8 cellular contexts compared by ENCODE assay signal in the genomic region with DNA sequence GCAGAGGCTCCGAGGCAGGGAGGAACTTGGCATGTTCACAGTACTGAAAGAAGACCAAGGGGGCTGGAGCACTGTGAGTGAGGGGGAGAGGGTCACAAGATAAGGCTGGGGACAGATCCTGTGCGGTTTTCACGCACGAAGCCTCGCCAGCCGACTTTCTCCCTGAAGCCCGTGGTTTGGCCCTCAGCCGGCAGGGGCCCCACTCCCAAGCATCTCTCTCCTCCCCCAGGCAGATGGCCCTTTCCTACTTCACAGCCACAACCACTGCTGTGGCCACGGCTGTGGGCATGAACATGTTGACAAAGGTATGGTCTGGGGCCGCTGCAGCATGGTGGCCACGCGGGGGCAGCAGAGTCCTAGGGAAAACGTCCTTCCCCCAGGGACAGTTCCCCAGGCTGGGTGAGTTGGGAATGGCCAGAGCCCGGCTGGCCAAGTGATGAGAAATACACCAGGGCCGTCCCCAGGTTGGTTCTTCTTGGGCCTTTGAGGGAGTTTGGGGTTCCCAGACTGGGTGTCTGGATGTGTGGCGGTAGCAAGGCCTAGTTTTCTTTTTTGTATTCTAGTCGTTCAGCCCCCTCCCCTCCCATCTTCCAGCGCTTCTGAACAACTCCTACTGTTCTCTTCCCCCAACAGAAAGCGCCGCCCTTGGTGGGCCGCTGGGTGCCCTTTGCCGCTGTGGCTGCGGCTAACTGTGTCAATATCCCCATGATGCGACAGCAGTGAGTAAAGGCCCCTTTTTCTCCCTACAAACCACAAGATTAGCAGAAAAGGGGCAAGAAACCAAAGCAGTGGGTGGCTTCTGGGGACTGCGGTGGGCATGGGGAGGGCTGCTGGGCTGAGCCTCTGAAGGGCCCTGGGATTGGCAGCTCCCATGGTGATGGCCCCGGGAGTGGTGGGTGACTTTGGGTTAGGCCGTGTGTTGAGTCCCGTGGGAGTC. TPM values are rescaled to one million over a fixed set of nuclear protein-coding genes. Genes with fewer than 3 reads are reported as not detected.
DNase-seq lines count a peak whose midpoint lies in the region; ATAC-seq and TF ChIP-seq lines count a peak whose summit lies in the region.

No MANE protein-coding gene starts in this region.

- WGBS in transverse colon (ENCODE audit: low coverage in 1 of 2), 2 donors = 58 to 80% methylated on average over 5 to 28 of the region's 28 CpGs

- TF ChIP-seq CTCF in CD4-positive, alpha-beta T cell (IDR thresholded peaks at IDR 0.05) = peak; percentile 69
- TF ChIP-seq CTCF in PC-9 (conservative IDR thresholded peaks at IDR 0.05) (peak; percentile 74), fibroblast of villous mesenchyme (IDR thresholded peaks at IDR 0.05; ENCODE audit: insufficient read depth, low read depth, low read length) (peak; percentile 88), neural progenitor cell (IDR thresholded peaks at IDR 0.05) (peak; percentile 90), transverse colon (IDR thresholded peaks at IDR 0.05) (peak; percentile 84 to 91 (median 90))

- no peak overlapping the region for H2AFZ ChIP-seq in PC-9
- H2AFZ ChIP-seq in neural progenitor cell (replicated peaks) = no peak overlapping the region

- DNase-seq in CD4-positive, alpha-beta T cell = peak; percentile 26 to 66 (median 39)
- DNase-seq in HAP-1 (ENCODE audit: low spot score in 2 of 2) = peak; percentile 53 to 91
- DNase-seq in PC-9 = peak in 1 of 2 experiments; percentile 71
- peak; percentile 15 to 23 for DNase-seq in activated T-helper 1 cell treated with anti-CD3 and anti-CD28 coated beads, Interleukin-2, amount 50 U/mL, for 16 hours (ENCODE audit: low read depth in 1 of 2, low spot score in 1 of 2)
- peak; percentile 81 for DNase-seq in fibroblast of villous mesenchyme (ENCODE audit: low read depth)
- peak; percentile 89 for DNase-seq in neural progenitor cell (ENCODE audit: low spot score)
- DNase-seq in transverse colon = peak; percentile 88

- H3K4me1 ChIP-seq in HAP-1 (no peaks in the 10 kb centered on the region), PC-9 (replicated peaks; ENCODE audit: insufficient read depth) (no peaks in the 10 kb centered on the region), neural progenitor cell (no peaks in the 10 kb centered on the region), transverse colon (peaks cover 0 to 3% (median 0%) of the 10 kb centered on the region in 4 donors)

- intact Hi-C loops in CD4-positive, alpha-beta T cell (cut with DNase I, micrococcal nuclease) = loop anchor here in 1 of 2 experiments (2.0 to 10.0 kb wide), 2 partner anchors 171 to 345 kb away; no protein-coding TSS in a partner anchor
- intact Hi-C loops in PC-9 (cut with micrococcal nuclease; ENCODE audit: unreplicated experiment) = loop anchor here (1.0 to 10.0 kb wide), 5 partner anchors 52 to 340 kb away; partner anchors contain the start of genes CNNM2 and CYP17A1
- intact Hi-C loops in transverse colon (cut with DNase I; ENCODE audit: low total_unique reads) = loop anchor here (2.0 to 10.0 kb wide), 2 partner anchors 105 to 171 kb away; partner anchors contain the start of gene CYP17A1

- TF ChIP-seq EP300 in transverse colon (IDR thresholded peaks at IDR 0.05; ENCODE audit: low read depth) = no peak

- ATAC-seq in CD4-positive, alpha-beta T cell (ENCODE audit: poor library complexity) = peak; percentile 57
- ATAC-seq in HG03175 (IDR thresholded peaks at IDR 0.05; ENCODE audit: unreplicated experiment) = no peak

- CTCF ChIA-PET in CD4-positive, alpha-beta T cell (lab: Charles Lee) = no interaction called here
- CTCF ChIA-PET in PC-9 (lab: Charles Lee) = no interaction called here

- H3K9me3 ChIP-seq in CD4-positive, alpha-beta T cell (ENCODE audit: control insufficient read depth, low read length) = no peaks in the 10 kb centered on the region
- H3K9me3 ChIP-seq in HAP-1 (no peaks in the 10 kb centered on the region), PC-9 (ENCODE audit: insufficient read depth, low read depth) (no peaks in the 10 kb centered on the region), neural progenitor cell (ENCODE audit: low read depth) (no peaks in the 10 kb centered on the region), transverse colon (no peaks in the 10 kb centered on the region)

- H3K9me3 Mint-ChIP-seq in CD4-positive, alpha-beta T cell = no peaks in the 10 kb centered on the region
- H3K9me3 Mint-ChIP-seq in neural progenitor cell = no peaks in the 10 kb centered on the region

- no peaks in the 10 kb centered on the region for H3K27me3 ChIP-seq in CD4-positive, alpha-beta T cell (ENCODE audit: control insufficient read depth, insufficient read depth, low read length)
- H3K27me3 ChIP-seq in HAP-1 (ENCODE audit: low read depth) (no peaks in the 10 kb centered on the region), PC-9 (ENCODE audit: insufficient read depth, low read depth) (no peaks in the 10 kb centered on the region), neural progenitor cell (no peaks in the 10 kb centered on the region), transverse colon (no peaks in the 10 kb centered on the region)

- H3K36me3 Mint-ChIP-seq in CD4-positive, alpha-beta T cell (ENCODE audit: low read depth) = peaks cover 68% of the 10 kb centered on the region
- H3K36me3 Mint-ChIP-seq in neural progenitor cell = peaks cover 16% of the 10 kb centered on the region

- in situ Hi-C loops in HAP-1 (cut with MboI; ENCODE audit: low sequenced_read_pairs) = no loop called here
- in situ Hi-C loops in transverse colon (cut with MboI; ENCODE audit: low pct_ligation_motif_present in 1 of 4, low pct_unique_long_range_greater_than_20kb in 1 of 4, low sequenced_read_pairs in 3 of 4) = loop anchor here (10.0 to 25.0 kb wide), 3 partner anchors 165 to 333 kb away; no protein-coding TSS in a partner anchor

- H3K9me2 ChIP-seq in PC-9 (ENCODE audit: insufficient read depth) = no peaks in the 10 kb centered on the region

- H3F3A ChIP-seq in PC-9 (ENCODE audit: insufficient read depth, low read depth) (no peaks in the 10 kb centered on the region), neural progenitor cell (ENCODE audit: low read depth) (peaks cover 13% of the 10 kb centered on the region)

- no peak for TF ChIP-seq POLR2A in transverse colon (IDR thresholded peaks at IDR 0.05)

- no peak overlapping the region for H3K27ac Mint-ChIP-seq in CD4-positive, alpha-beta T cell
- no peak overlapping the region for H3K27ac Mint-ChIP-seq in neural progenitor cell

- BruUV-seq in PC-9 (replicated peaks; lab: Mats Ljungman, UMichigan) = no TSS peak

- no peak overlapping the region for H3K4me2 ChIP-seq in PC-9
- H3K4me2 ChIP-seq in neural progenitor cell = no peak overlapping the region

- H3K27me3 Mint-ChIP-seq in CD4-positive, alpha-beta T cell = no peaks in the 10 kb centered on the region
- H3K27me3 Mint-ChIP-seq in neural progenitor cell (ENCODE audit: insufficient read depth, low read depth) = peaks cover 2% of the 10 kb centered on the region

- H3K4me1 Mint-ChIP-seq in CD4-positive, alpha-beta T cell (ENCODE audit: low read depth) = peaks cover 8% of the 10 kb centered on the region
- no peaks in the 10 kb centered on the region for H3K4me1 Mint-ChIP-seq in neural progenitor cell

- H3K4me3 ChIP-seq in HAP-1 (no peak overlapping the region), PC-9 (no peak overlapping the region), fibroblast of villous mesenchyme (ENCODE audit: low read depth, low read length) (no peak overlapping the region), neural progenitor cell (no peak overlapping the region), transverse colon (no peak overlapping the region)

- H4K20me1 ChIP-seq in PC-9 (ENCODE audit: insufficient read depth) (no peaks in the 10 kb centered on the region), neural progenitor cell (ENCODE audit: low read depth) (peaks cover 5% of the 10 kb centered on the region)

- H3K27ac ChIP-seq in CD4-positive, alpha-beta T cell (ENCODE audit: low read depth, low read length) = no peak overlapping the region
- no peak overlapping the region for H3K27ac ChIP-seq in PC-9
- no peak overlapping the region for H3K27ac ChIP-seq in neural progenitor cell
- no peak overlapping the region for H3K27ac ChIP-seq in transverse colon

- no peaks in the 10 kb centered on the region for H3K79me2 ChIP-seq in PC-9 (ENCODE audit: low read depth)
- H3K79me2 ChIP-seq in neural progenitor cell (ENCODE audit: low read depth) = peaks cover 9% of the 10 kb centered on the region

- POLR2A ChIA-PET in CD4-positive, alpha-beta T cell (lab: Charles Lee) = no interaction called here
- POLR2A ChIA-PET in PC-9 (lab: Charles Lee; ENCODE audit: unreplicated experiment) = no interaction called here

- H3K36me3 ChIP-seq in HAP-1 (replicated peaks) (peaks cover 86% of the 10 kb centered on the region), PC-9 (ENCODE audit: low read depth) (no peaks in the 10 kb centered on the region), neural progenitor cell (no peaks in the 10 kb centered on the region), transverse colon (no peaks in the 10 kb centered on the region)

- no peak overlapping the region for H3K9ac ChIP-seq in neural progenitor cell

- H3K4me3 Mint-ChIP-seq in CD4-positive, alpha-beta T cell = no peak overlapping the region
- H3K4me3 Mint-ChIP-seq in neural progenitor cell = no peak overlapping the region

RNA-seq across cellular contexts. Expression of gene WBP1L, which starts 14.4 kb away (rescaled TPM):
- 1 to 10 TPM; 6.1 to 6.5 TPM for total RNA-seq in CD4-positive, alpha-beta T cell
- total RNA-seq in PC-9 (2021) = 16.2 and 19.7 TPM in 2 replicates
- 34.8 and 40.6 TPM in 2 replicates for total RNA-seq in fibroblast of villous mesenchyme
- 21.1 and 29.3 TPM in 2 replicates for total RNA-seq in neural progenitor cell (ENCODE audit: low replicate concordance)
- 100 to 1,000 TPM in 2 of 4 donors, 10 to 100 TPM in 2; 68.9 to 168 (median 129) TPM for total RNA-seq in transverse colon

RNA-seq across cellular contexts. Expression of gene SFXN2, which starts 14.9 kb away (rescaled TPM):
- total RNA-seq in CD4-positive, alpha-beta T cell = 1 to 10 TPM; 6.4 to 7.6 TPM
- 5.3 and 5.4 TPM in 2 replicates for total RNA-seq in PC-9 (2021)
- total RNA-seq in fibroblast of villous mesenchyme = 2.9 and 3.5 TPM in 2 replicates
- 6.4 and 15.5 TPM in 2 replicates for total RNA-seq in neural progenitor cell (ENCODE audit: low replicate concordance)
- 10 to 100 TPM in 2 of 4 donors, 1 to 10 TPM in 2; 2.1 to 64.9 (median 7.3) TPM for total RNA-seq in transverse colon

RNA-seq across cellular contexts. Expression of gene ARL3, which starts 15.2 kb away (rescaled TPM):
- 1 to 10 TPM in 1 of 2 experiments, under 1 TPM in 1; 0.99 to 1.3 TPM for total RNA-seq in CD4-positive, alpha-beta T cell
- total RNA-seq in PC-9 (2021) (7.1 and 9.7 TPM in 2 replicates), fibroblast of villous mesenchyme (5.5 and 6.0 TPM in 2 replicates), neural progenitor cell (ENCODE audit: low replicate concordance) (20.8 and 29.7 TPM in 2 replicates), transverse colon (1 to 10 TPM; 2.2 to 3.4 (median 2.8) TPM)
